16 cellular contexts compared by ENCODE assay signal in the genomic region with DNA sequence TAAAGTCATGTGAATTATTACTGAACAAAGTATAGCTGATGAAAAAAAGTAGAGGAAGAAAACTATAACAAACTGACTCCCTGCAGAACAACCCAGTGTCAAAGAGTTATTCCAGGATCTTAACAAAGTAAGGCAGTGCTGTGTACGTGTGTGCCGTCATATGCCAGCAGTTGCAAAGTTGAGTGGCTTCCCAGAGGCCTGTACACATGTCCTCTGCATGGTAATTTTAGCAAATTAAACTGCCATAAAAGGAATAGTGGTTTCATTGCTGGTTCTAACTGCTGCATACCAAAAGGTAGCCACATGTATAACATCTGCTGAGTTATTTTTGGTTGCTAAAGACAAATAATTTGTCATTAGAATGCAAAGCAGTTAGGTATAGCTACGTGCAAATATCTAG. TPM values are rescaled to one million over a fixed set of nuclear protein-coding genes. Genes with fewer than 3 reads are reported as not detected.
A peak's percentile ranks its signal among the peaks of the same experiment; 100 is the strongest.
DNase-seq lines count a peak whose midpoint lies in the region; ATAC-seq and TF ChIP-seq lines count a peak whose summit lies in the region.
"Had no signal": no experiment of that assay in that cellular context is flagged by ENCODE, and none has a peak within 500 bp of the region (broad histone marks: within the 10 kb centered on the region; RNA-seq: fewer than 3 reads in every experiment).

No MANE protein-coding gene starts in this region.

- peak overlapping the region; percentile 52 for H3K9ac ChIP-seq in Karpas-422 (ENCODE audit: low read length)

- TF ChIP-seq CTCF in heart left ventricle (IDR thresholded peaks at IDR 0.05) (no peak), brain (conservative IDR thresholded peaks at IDR 0.05) (no peak), endothelial cell (IDR thresholded peaks at IDR 0.05; ENCODE audit: unreplicated experiment) (no peak)

- no peaks in the 10 kb centered on the region for H3K9me3 Mint-ChIP-seq in brain
- no peaks in the 10 kb centered on the region for H3K9me3 Mint-ChIP-seq in stimulated activated naive CD8-positive, alpha-beta T cell treated with anti-CD3 and anti-CD28 coated beads, Interleukin-15, amount 100 ng/mL, for 72 hours
- no peaks in the 10 kb centered on the region for H3K9me3 Mint-ChIP-seq in endothelial cell (ENCODE audit: unreplicated experiment)

- H3K9me3 ChIP-seq in heart left ventricle (no peaks in the 10 kb centered on the region), Karpas-422 (ENCODE audit: low read length) (no peaks in the 10 kb centered on the region)
- H3K9me3 ChIP-seq: mucosa of descending colon had no signal

- H3K27me3 Mint-ChIP-seq in brain, result no peaks in the 10 kb centered on the region
- H3K27me3 Mint-ChIP-seq in stimulated activated naive CD8-positive, alpha-beta T cell treated with anti-CD3 and anti-CD28 coated beads, Interleukin-15, amount 100 ng/mL, for 72 hours, result no peaks in the 10 kb centered on the region
- no peaks in the 10 kb centered on the region for H3K27me3 Mint-ChIP-seq in endothelial cell (ENCODE audit: unreplicated experiment)

- H3K27ac Mint-ChIP-seq in brain, result peak overlapping the region in 3 of 5 experiments; percentile 3 to 90 (median 9)
- H3K27ac Mint-ChIP-seq in stimulated activated naive CD8-positive, alpha-beta T cell treated with anti-CD3 and anti-CD28 coated beads, Interleukin-15, amount 100 ng/mL, for 72 hours, result peak overlapping the region; percentile 54 to 97
- no peak overlapping the region for H3K27ac Mint-ChIP-seq in endothelial cell (ENCODE audit: unreplicated experiment)

- H3K4me1 Mint-ChIP-seq in brain (peaks cover 84% of the 10 kb centered on the region), endothelial cell (ENCODE audit: unreplicated experiment) (no peaks in the 10 kb centered on the region)
- peaks cover 96% of the 10 kb centered on the region for H3K4me1 Mint-ChIP-seq in stimulated activated naive CD8-positive, alpha-beta T cell treated with anti-CD3 and anti-CD28 coated beads, Interleukin-15, amount 100 ng/mL, for 72 hours

- H3K4me3 ChIP-seq in heart left ventricle (no peak overlapping the region), Karpas-422 (ENCODE audit: low read length) (peak overlapping the region; percentile 21)
- H3K4me3 ChIP-seq: mucosa of descending colon had no signal

- H4K20me1 ChIP-seq in Karpas-422 (ENCODE audit: insufficient read depth, low read depth, low read length), result no peaks in the 10 kb centered on the region

- no peaks in the 10 kb centered on the region for H3K9me2 ChIP-seq in Karpas-422 (replicated peaks; ENCODE audit: insufficient read depth, low read length)

- peak overlapping the region; percentile 63 for H3K4me2 ChIP-seq in Karpas-422 (ENCODE audit: low read depth, low read length, poor library complexity, severe bottlenecking)

- H3K27me3 ChIP-seq in heart left ventricle, result no peaks in the 10 kb centered on the region
- no peaks in the 10 kb centered on the region for H3K27me3 ChIP-seq in Karpas-422 (ENCODE audit: low read length)
- H3K27me3 ChIP-seq: brain microvascular endothelial cell had no signal

- TF ChIP-seq POLR2A in heart left ventricle (IDR thresholded peaks at IDR 0.05), result no peak

- peaks cover 1% of the 10 kb centered on the region for H3K36me3 Mint-ChIP-seq in brain
- H3K36me3 Mint-ChIP-seq in endothelial cell (ENCODE audit: low read depth, unreplicated experiment), result no peaks in the 10 kb centered on the region

- intact Hi-C loops in heart left ventricle (cut with DNase I) (no loop called here), Right ventricle myocardium superior (cut with DNase I) (no loop called here)

- H3K4me1 ChIP-seq in heart left ventricle, result peaks cover 0 to 32% (median 0%) of the 10 kb centered on the region in 12 donors
- H3K4me1 ChIP-seq in Karpas-422 (ENCODE audit: low read length), result peaks cover 96% of the 10 kb centered on the region

- no peaks in the 10 kb centered on the region for H3K36me3 ChIP-seq in heart left ventricle
- H3K36me3 ChIP-seq in Karpas-422 (ENCODE audit: insufficient read depth, low read length), result peaks cover 8% of the 10 kb centered on the region
- H3K36me3 ChIP-seq: brain microvascular endothelial cell had no signal

- peaks cover 93% of the 10 kb centered on the region for H3K79me2 ChIP-seq in Karpas-422 (ENCODE audit: low read length)

- DNase-seq in heart left ventricle (no peak), Right ventricle myocardium superior (no peak), Karpas-422 (peak; percentile 92), endothelial cell (ENCODE audit: low spot score) (no peak), amygdala (lab: John Stamatoyannopoulos, UW) (no peak)
- DNase-seq in stimulated activated naive CD8-positive, alpha-beta T cell treated with anti-CD3 and anti-CD28 coated beads, Interleukin-15, amount 100 ng/mL, for 72 hours, result no peak
- DNase-seq: brain microvascular endothelial cell; GF-D8; mucosa of descending colon; NCI-H1105; NCI-H774; SIG-M5; stimulated activated CD4-positive, alpha-beta T cell treated with anti-CD3 and anti-CD28 coated beads, Interleukin-2, amount 100 ng/mL, for 24 hours; stimulated activated naive CD4-positive, alpha-beta T cell treated with Interleukin-2 at 50 U/mL for 16 hours had no signal

- ATAC-seq in heart left ventricle, result peak; percentile 61 to 91 (median 80)
- ATAC-seq in Right ventricle myocardium superior (ENCODE audit: poor library complexity), result no peak
- peak; percentile 57 for ATAC-seq in stimulated activated naive CD8-positive, alpha-beta T cell treated with anti-CD3 and anti-CD28 coated beads, Interleukin-15, amount 100 ng/mL, for 72 hours
- no peak for ATAC-seq in GM21576 (IDR thresholded peaks at IDR 0.05; ENCODE audit: unreplicated experiment)
- ATAC-seq: mucosa of descending colon had no signal

- WGBS in heart left ventricle, 4 donors, result 66 to 74% (median 69%) methylated on average over 3 of the region's 3 CpGs

- no peak overlapping the region for H3K27ac ChIP-seq in heart left ventricle
- H3K27ac ChIP-seq in Karpas-422 (ENCODE audit: low read length), result peak overlapping the region; percentile 98
- H3K27ac ChIP-seq: brain microvascular endothelial cell had no signal

- peak overlapping the region in 1 of 5 experiments; percentile 16 for H3K4me3 Mint-ChIP-seq in brain
- peak overlapping the region; percentile 65 to 79 for H3K4me3 Mint-ChIP-seq in stimulated activated naive CD8-positive, alpha-beta T cell treated with anti-CD3 and anti-CD28 coated beads, Interleukin-15, amount 100 ng/mL, for 72 hours
- no peak overlapping the region for H3K4me3 Mint-ChIP-seq in endothelial cell (ENCODE audit: unreplicated experiment)

- H2AFZ ChIP-seq in Karpas-422 (ENCODE audit: low read length), result no peak overlapping the region

RNA-seq across cellular contexts. Expression of a gene that starts 44.8 kb away (rescaled TPM):
- total RNA-seq in heart left ventricle, result 10 to 100 TPM in 1 of 9 donors, 1 to 10 TPM in 8; 2.7 to 14.2 (median 4.6) TPM
- 1 to 10 TPM in 1 of 2 donors, under 1 TPM in 1; 0.76 to 1.9 TPM for polyA plus RNA-seq in heart left ventricle
- 3.1 TPM for total RNA-seq in Right ventricle myocardium superior
- total RNA-seq in Karpas-422 (2014; rRNA removed; shearing (Covaris generic); ENCODE audit: low replicate concordance), result 72.1 and 73.8 TPM in 2 replicates
- polyA plus RNA-seq in brain (ENCODE audit: insufficient read depth, low read depth, low replicate concordance), result 13.6 TPM
- total RNA-seq in endothelial cell (ENCODE audit: unreplicated experiment), result 1.1 TPM

Comparison
In these comparisons a context has a peak if more than half of its experiments do, and no peak if none do; other contexts are left out.
1. ATAC-seq: peak in heart left ventricle (4 of 4) and stimulated activated naive CD8-positive, alpha-beta T cell treated with anti-CD3 and anti-CD28 coated beads, Interleukin-15, amount 100 ng/mL, for 72 hours (single experiment); none in Right ventricle myocardium superior (single experiment) and GM21576 (single experiment).